In the genomic region with DNA sequence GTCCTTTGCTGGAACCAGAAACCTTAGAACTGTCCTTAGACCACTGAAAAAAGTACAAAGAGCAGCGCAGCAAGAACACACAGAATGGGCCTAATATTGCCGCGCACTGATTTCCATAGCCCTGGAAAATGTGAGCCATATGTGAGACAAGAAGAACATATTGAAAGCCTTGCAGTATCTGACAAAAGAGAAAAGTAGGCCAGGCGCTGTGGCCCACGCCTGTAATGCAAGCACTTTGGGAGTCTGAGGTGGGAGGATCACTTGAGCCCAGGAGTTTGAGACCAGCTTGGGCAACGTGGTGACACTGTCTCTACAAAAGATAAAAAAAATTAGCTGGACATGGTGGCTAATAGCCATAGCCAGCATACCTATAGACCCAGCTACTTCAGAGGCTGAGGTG, we compare ENCODE assay signal across 28 cellular contexts.
"Had no signal": no experiment of that assay in that cellular context is flagged by ENCODE, and none has a peak within 500 bp of the region (broad histone marks: within the 10 kb centered on the region; RNA-seq: fewer than 3 reads in every experiment).

No MANE protein-coding gene starts in this region.

- H3K27me3 ChIP-seq: neutrophil, pancreas, right lobe of liver, sigmoid colon, stomach, thyroid gland, tibial nerve, upper lobe of left lung, vagina had no signal

- H3K4me3 ChIP-seq: pancreas, prostate gland, right lobe of liver, sigmoid colon, stomach, thoracic aorta, thyroid gland, tibial nerve, upper lobe of left lung, vagina had no signal

- H3K36me3 ChIP-seq: neutrophil, pancreas, prostate gland, right lobe of liver, sigmoid colon, stomach, thoracic aorta, thyroid gland, tibial nerve, upper lobe of left lung, vagina had no signal

- H3K4me1 ChIP-seq: pancreas, prostate gland, right lobe of liver, sigmoid colon, stomach, thyroid gland, tibial nerve, upper lobe of left lung, vagina had no signal

- H3K36me3 Mint-ChIP-seq: natural killer cell; stimulated activated effector memory CD8-positive, alpha-beta T cell treated with anti-CD3 and anti-CD28 coated beads, Interleukin-12 subunit alpha, Interleukin-12 subunit beta, amount 100 ng/mL, for 72 hours; stimulated activated naive B cell treated with anti-CD40 and anti-IgM and Interleukin-4, amounts not matched to agents 10 μg/mL and 1 μg/mL and 100 μg/mL, for 72 hours had no signal

- H3K27ac Mint-ChIP-seq: natural killer cell; nephron; stimulated activated effector memory CD8-positive, alpha-beta T cell treated with anti-CD3 and anti-CD28 coated beads, Interleukin-12 subunit alpha, Interleukin-12 subunit beta, amount 100 ng/mL, for 72 hours; stimulated activated naive B cell treated with anti-CD40 and anti-IgM and Interleukin-4, amounts not matched to agents 10 μg/mL and 1 μg/mL and 100 μg/mL, for 72 hours; stimulated activated naive CD8-positive, alpha-beta T cell treated with anti-CD3 and anti-CD28 coated beads, Interleukin-15, Interleukin-2, amounts not matched to agents 100 ng/mL and 50 ng/mL, for 24 hours had no signal

- H3K9me3 Mint-ChIP-seq: neural crest cell; stimulated activated effector memory CD8-positive, alpha-beta T cell treated with anti-CD3 and anti-CD28 coated beads, Interleukin-12 subunit alpha, Interleukin-12 subunit beta, amount 100 ng/mL, for 72 hours; stimulated activated naive CD8-positive, alpha-beta T cell treated with anti-CD3 and anti-CD28 coated beads, Interleukin-15, Interleukin-2, amounts not matched to agents 100 ng/mL and 50 ng/mL, for 24 hours had no signal

- H3K27me3 Mint-ChIP-seq: stimulated activated naive B cell treated with anti-CD40 and anti-IgM and Interleukin-4, amounts not matched to agents 10 μg/mL and 1 μg/mL and 100 μg/mL, for 72 hours had no signal

- H3K9me3 ChIP-seq: neutrophil, pancreas, prostate gland, right lobe of liver, sigmoid colon, stomach, thoracic aorta, thyroid gland, tibial nerve, upper lobe of left lung, vagina had no signal

- H3K4me1 Mint-ChIP-seq: natural killer cell; nephron; neural crest cell; stimulated activated effector memory CD8-positive, alpha-beta T cell treated with anti-CD3 and anti-CD28 coated beads, Interleukin-12 subunit alpha, Interleukin-12 subunit beta, amount 100 ng/mL, for 72 hours; stimulated activated naive B cell treated with anti-CD40 and anti-IgM and Interleukin-4, amounts not matched to agents 10 μg/mL and 1 μg/mL and 100 μg/mL, for 72 hours had no signal

- H3K4me3 Mint-ChIP-seq: natural killer cell; nephron; neural crest cell; stimulated activated effector memory CD8-positive, alpha-beta T cell treated with anti-CD3 and anti-CD28 coated beads, Interleukin-12 subunit alpha, Interleukin-12 subunit beta, amount 100 ng/mL, for 72 hours; stimulated activated naive B cell treated with anti-CD40 and anti-IgM and Interleukin-4, amounts not matched to agents 10 μg/mL and 1 μg/mL and 100 μg/mL, for 72 hours; stimulated activated naive CD8-positive, alpha-beta T cell treated with anti-CD3 and anti-CD28 coated beads, Interleukin-15, Interleukin-2, amounts not matched to agents 100 ng/mL and 50 ng/mL, for 24 hours had no signal

- FAIRE-seq: pancreas, small intestine, urothelium cell line had no signal

- DNase-seq: natural killer cell; nucleus accumbens; pancreas; retina; right cardiac atrium; right lobe of liver; sigmoid colon; small intestine; stimulated activated CD4-positive, alpha-beta T cell treated with anti-CD3 and anti-CD28 coated beads, Interleukin-15, amount 100 ng/mL, for 24 hours; stimulated activated CD4-positive, alpha-beta T cell treated with anti-CD3 and anti-CD28 coated beads, Interleukin-2, amount 100 ng/mL, for 24 hours; stimulated activated CD4-positive, alpha-beta T cell treated with anti-CD3 and anti-CD28 coated beads, Interleukin-2, amount 100 ng/mL, for 48 hours; stimulated activated CD4-positive, alpha-beta T cell treated with anti-CD3 and anti-CD28 coated beads, Interleukin-4, amount 100 ng/mL, for 24 hours; stimulated activated naive B cell treated with anti-CD40 and anti-IgM and Interleukin-4, amounts not matched to agents 10 μg/mL and 1 μg/mL and 100 μg/mL, for 72 hours; stimulated activated naive CD4-positive, alpha-beta T cell treated with Interleukin-2 at 50 U/mL for 16 hours; stomach; thyroid gland; trophoblast cell; upper lobe of left lung had no signal

- H3K27ac ChIP-seq: neutrophil, pancreas, prostate gland, right lobe of liver, sigmoid colon, stomach, thoracic aorta, thyroid gland, tibial nerve, upper lobe of left lung, vagina had no signal
